8 cellular contexts compared by ENCODE assay signal in genomic region chr15:48855501-48856440, GRCh38. TPM values are rescaled to one million over a fixed set of nuclear protein-coding genes. Genes with fewer than 3 reads are reported as not detected.
A peak's percentile ranks its signal among the peaks of the same experiment; 100 is the strongest.
DNase-seq lines count a peak whose midpoint lies in the region; ATAC-seq and TF ChIP-seq lines count a peak whose summit lies in the region.

No MANE protein-coding gene starts in this region.

- DNase-seq in AG04449 (ENCODE audit: low read depth, low spot score) (peak; percentile 23), HFFc6 (peak; percentile 61), kidney tubule cell (ENCODE audit: low spot score) (peak; percentile 54), SKM-1 treated with dmso at 0.1 percent for 144 hours (lab: John Stamatoyannopoulos, UW; ENCODE audit: unreplicated experiment) (no peak), HK-2 (ENCODE audit: unreplicated experiment) (no peak), NCI-H345 (lab: John Stamatoyannopoulos, UW) (no peak)

- 0 out of 2 replicates have a peak, but pooled peaks cover 4% of the 10 kb centered on the region for H3K36me3 Mint-ChIP-seq in HFFc6 (ENCODE audit: low read depth)

- H3K4me3 ChIP-seq in AG04449 (ENCODE audit: low read depth, low read length) (no peak overlapping the region), WI38 (ENCODE audit: low read depth, low read length) (no peak overlapping the region)

- peaks cover 65% of the 10 kb centered on the region for H3K4me1 Mint-ChIP-seq in HFFc6 (ENCODE audit: low read depth)

- no peaks in the 10 kb centered on the region for H3K27me3 Mint-ChIP-seq in HFFc6 (ENCODE audit: insufficient read depth)

- POLR2A ChIA-PET in AG04449 (lab: Yijun Ruan, JAX) = interaction anchor here (1.2 to 1.5 kb wide), 2 partner anchors 50 to 210 kb away, joined by 3 to 5 read pairs; partner anchors contain the start of gene FBN1

- no peak for ATAC-seq in HG03520 (IDR thresholded peaks at IDR 0.05; ENCODE audit: unreplicated experiment)

- peak overlapping the region; percentile 70 for H3K4me3 Mint-ChIP-seq in HFFc6

- CTCF ChIA-PET in AG04449 (lab: Yijun Ruan, JAX) = interaction anchor here (0.6 to 5.9 kb wide), 16 partner anchors 9 to 500 kb away, joined by 3 to 57 read pairs (median 4); partner anchors contain the start of gene CEP152

- TF ChIP-seq CTCF in AG04449 (IDR thresholded peaks at IDR 0.05; ENCODE audit: insufficient read depth, low read length, missing control alignments) (peak; percentile 43), HFFc6 (IDR thresholded peaks at IDR 0.05) (peak; percentile 83), WI38 (IDR thresholded peaks at IDR 0.05; ENCODE audit: low read depth, low read length) (0 out of 2 replicates have a peak, but pooled peaks have one; percentile 41)

- peak overlapping the region; percentile 55 for H3K27ac Mint-ChIP-seq in HFFc6

- H3K9me3 Mint-ChIP-seq in HFFc6 = no peaks in the 10 kb centered on the region

RNA-seq across cellular contexts. Expression of gene EID1, which starts 22.2 kb away (rescaled TPM):
- 100 to 1,000 TPM; 218 to 281 (median 242) TPM for total RNA-seq in HFFc6 (2021; fragmentation: NEBNext Ultra II Directional; extraction: Animal tissue kit (Norgen Biotek cat#: 25700))

RNA-seq across cellular contexts. Expression of gene CEP152, which starts 44.9 kb away (rescaled TPM):
- 1 to 10 TPM; 3.4 to 7.5 (median 6.5) TPM for total RNA-seq in HFFc6 (2021; fragmentation: NEBNext Ultra II Directional; extraction: Animal tissue kit (Norgen Biotek cat#: 25700))

Comparison
In these comparisons a context has a peak if more than half of its experiments do, and no peak if none do; other contexts are left out.
1. DNase-seq: peak in AG04449 (single experiment), HFFc6 (single experiment) and kidney tubule cell (single experiment); none in SKM-1 treated with dmso at 0.1 percent for 144 hours (single experiment), HK-2 (single experiment) and NCI-H345 (single experiment).
2. Peak in every context shown above with its lines, with median percentiles within 50 percentile points of each other: CTCF ChIP-seq.